Comparison of ENCODE assay signal across 8 cellular contexts in genomic region chr7:67185742-67186125, GRCh38.
A peak's percentile ranks its signal among the peaks of the same experiment; 100 is the strongest.
DNase-seq lines count a peak whose midpoint lies in the region; ATAC-seq, FAIRE-seq and TF ChIP-seq lines count a peak whose summit lies in the region.
"Not testable (repeated sequence)": the region's sequence is repeated elsewhere in the genome, so short reads cannot be mapped to it uniquely, and the experiment has no call there.

No MANE protein-coding gene starts in this region.

- WGBS in heart left ventricle, 4 donors = 27 to 43% (median 30%) methylated on average over 1 of the region's 2 CpGs

- H3K4me1 ChIP-seq in heart left ventricle = not testable (repeated sequence)

- ATAC-seq in GM18502 (IDR thresholded peaks at IDR 0.05; ENCODE audit: poor library complexity, unreplicated experiment) (peak; percentile 96), GM21786 (IDR thresholded peaks at IDR 0.05; ENCODE audit: unreplicated experiment) (peak; percentile 85), HG02981 (IDR thresholded peaks at IDR 0.05; ENCODE audit: unreplicated experiment) (peak; percentile 84), HG03520 (IDR thresholded peaks at IDR 0.05; ENCODE audit: unreplicated experiment) (peak; percentile 86), heart left ventricle (peak; percentile 72 to 89 (median 76))
- peak; percentile 75 for ATAC-seq in activated CD8-positive, alpha-beta memory T cell treated with anti-CD3 and anti-CD28 coated beads, Interleukin-2, amount 10 ng/mL, durations not matched to agents 7 days and 5 days

- not testable (repeated sequence) for H3K4me3 Mint-ChIP-seq in activated CD8-positive, alpha-beta memory T cell treated with anti-CD3 and anti-CD28 coated beads, Interleukin-2, amount 10 ng/mL, durations not matched to agents 7 days and 5 days; nephron

- CTCF ChIA-PET in activated CD8-positive, alpha-beta memory T cell treated with anti-CD3 and anti-CD28 coated beads, Interleukin-2, amount 10 ng/mL, durations not matched to agents 7 days and 5 days (lab: Charles Lee) = not testable (repeated sequence)

- H3K27me3 Mint-ChIP-seq in activated CD8-positive, alpha-beta memory T cell treated with anti-CD3 and anti-CD28 coated beads, Interleukin-2, amount 10 ng/mL, durations not matched to agents 7 days and 5 days; nephron (ENCODE audit: low read depth): not testable (repeated sequence)

- H3K4me3 ChIP-seq in heart left ventricle = not testable (repeated sequence)

- not testable (repeated sequence) for H3K36me3 Mint-ChIP-seq in activated CD8-positive, alpha-beta memory T cell treated with anti-CD3 and anti-CD28 coated beads, Interleukin-2, amount 10 ng/mL, durations not matched to agents 7 days and 5 days; nephron (ENCODE audit: low read depth)

- FAIRE-seq in GM19239 (lab: Jason Lieb, UNC) = peak; percentile 88

- intact Hi-C loops in heart left ventricle (cut with DNase I) = not testable (repeated sequence)

- H3K9me3 Mint-ChIP-seq in activated CD8-positive, alpha-beta memory T cell treated with anti-CD3 and anti-CD28 coated beads, Interleukin-2, amount 10 ng/mL, durations not matched to agents 7 days and 5 days (ENCODE audit: low read depth); nephron: not testable (repeated sequence)

- H3K27me3 ChIP-seq in heart left ventricle = not testable (repeated sequence)

- H3K27ac Mint-ChIP-seq in activated CD8-positive, alpha-beta memory T cell treated with anti-CD3 and anti-CD28 coated beads, Interleukin-2, amount 10 ng/mL, durations not matched to agents 7 days and 5 days = peak overlapping the region; percentile 67
- peak overlapping the region; percentile 65 to 88 (median 86) for H3K27ac Mint-ChIP-seq in nephron

- H3K9me3 ChIP-seq in heart left ventricle = not testable (repeated sequence)

- TF ChIP-seq CTCF in heart left ventricle (IDR thresholded peaks at IDR 0.05); nephron (IDR thresholded peaks at IDR 0.05; ENCODE audit: unreplicated experiment in 3 of 3): not testable (repeated sequence)

- not testable (repeated sequence) for TF ChIP-seq POLR2A in heart left ventricle (IDR thresholded peaks at IDR 0.05)

- H3K36me3 ChIP-seq in heart left ventricle = not testable (repeated sequence)

- not testable (repeated sequence) for DNase-seq in GM19239 (ENCODE audit: insufficient read length, low spot score); activated CD8-positive, alpha-beta memory T cell treated with anti-CD3 and anti-CD28 coated beads, Interleukin-2, amount 10 ng/mL, durations not matched to agents 7 days and 5 days; heart left ventricle

- H3K27ac ChIP-seq in heart left ventricle = peak overlapping the region in 1 of 12 donors; percentile 46

- H3K4me1 Mint-ChIP-seq in activated CD8-positive, alpha-beta memory T cell treated with anti-CD3 and anti-CD28 coated beads, Interleukin-2, amount 10 ng/mL, durations not matched to agents 7 days and 5 days = peaks cover 20% of the 10 kb centered on the region
- peaks cover 32% of the 10 kb centered on the region for H3K4me1 Mint-ChIP-seq in nephron
